33 cellular contexts compared by ENCODE assay signal in the genomic region with DNA sequence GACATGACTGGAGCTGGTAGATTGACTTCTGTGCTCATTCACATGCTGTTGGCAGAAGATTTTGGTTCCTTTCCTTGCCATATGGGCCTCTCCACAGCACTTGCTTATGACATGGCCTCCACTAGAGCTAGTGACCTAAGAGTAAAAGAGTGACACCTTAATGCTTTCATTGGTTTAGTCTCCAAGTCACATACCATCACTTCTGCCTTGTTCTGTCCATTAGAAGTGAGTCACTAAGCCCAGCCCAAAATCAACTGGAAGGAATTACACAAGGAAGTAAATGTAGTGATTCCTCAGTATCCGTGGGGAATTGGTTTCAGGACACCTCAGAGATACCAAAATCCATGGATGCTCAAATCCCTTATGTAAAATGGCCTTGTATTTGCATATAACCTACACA.
A peak's percentile ranks its signal among the peaks of the same experiment; 100 is the strongest.
DNase-seq lines count a peak whose midpoint lies in the region; ATAC-seq, FAIRE-seq and TF ChIP-seq lines count a peak whose summit lies in the region.
"Had no signal": no experiment of that assay in that cellular context is flagged by ENCODE, and none has a peak within 500 bp of the region (broad histone marks: within the 10 kb centered on the region; RNA-seq: fewer than 3 reads in every experiment).

No MANE protein-coding gene starts in this region.

- no peaks in the 10 kb centered on the region for H3K27me3 Mint-ChIP-seq in memory B cell
- H3K27me3 Mint-ChIP-seq: activated CD4-positive, alpha-beta T cell treated with anti-CD3 and anti-CD28 coated beads, Interleukin-2, amount 10 ng/mL, durations not matched to agents 24 days and 14 days had no signal

- H3K4me1 Mint-ChIP-seq in memory B cell: peaks cover 11% of the 10 kb centered on the region
- H3K4me1 Mint-ChIP-seq: activated CD4-positive, alpha-beta T cell treated with anti-CD3 and anti-CD28 coated beads, Interleukin-2, amount 10 ng/mL, durations not matched to agents 24 days and 14 days; CD14-positive monocyte; neural progenitor cell had no signal

- peak; percentile 28 for DNase-seq in EH (ENCODE audit: low read depth)
- peak; percentile 17 for DNase-seq in HT1080 (ENCODE audit: low read depth)
- peak; percentile 51 for DNase-seq in bronchial epithelial cell (ENCODE audit: low read depth)
- DNase-seq in memory B cell (ENCODE audit: low spot score in 2 of 2): no peak
- DNase-seq in right lobe of liver: no peak
- DNase-seq in iPS-NIHi7 (ENCODE audit: extremely low spot score): no peak
- DNase-seq in NCI-H226: no peak
- DNase-seq in esophagus squamous epithelium (lab: John Stamatoyannopoulos, UW): no peak
- DNase-seq: activated CD4-positive, alpha-beta T cell treated with anti-CD3 and anti-CD28 coated beads, Interleukin-2, amount 10 ng/mL, durations not matched to agents 24 days and 14 days; activated CD8-positive, alpha-beta memory T cell treated with anti-CD3 and anti-CD28 coated beads for 24 hours; activated gamma-delta T cell treated with Interleukin-2 at 50 U/mL for 16 hours; Caco-2; cerebellar nuclear complex; DND-41; glutamatergic neuron; left lung; NCI-H2107; NCI-H82; right cardiac atrium; spleen; stimulated activated CD4-positive, alpha-beta T cell treated with anti-CD3 and anti-CD28 coated beads, Interleukin-2, amount 100 ng/mL, for 24 hours; stimulated activated naive CD8-positive, alpha-beta T cell treated with anti-CD3 and anti-CD28 coated beads, Interleukin-15, Interleukin-2, amounts not matched to agents 100 U/mL and 50 U/mL, for 24 hours; T1000; WERI-Rb-1 had no signal

- no peaks in the 10 kb centered on the region for H3K9me3 Mint-ChIP-seq in memory B cell
- H3K9me3 Mint-ChIP-seq: activated CD4-positive, alpha-beta T cell treated with anti-CD3 and anti-CD28 coated beads, Interleukin-2, amount 10 ng/mL, durations not matched to agents 24 days and 14 days; CD14-positive monocyte; neural progenitor cell had no signal

- TF ChIP-seq CTCF in bronchial epithelial cell (IDR thresholded peaks at IDR 0.05; ENCODE audit: insufficient read depth, low read length, severe bottlenecking): no peak
- TF ChIP-seq CTCF in right lobe of liver (IDR thresholded peaks at IDR 0.05): no peak
- no peak for TF ChIP-seq CTCF in esophagus squamous epithelium (IDR thresholded peaks at IDR 0.05)

- no peak for TF ChIP-seq POLR2A in right lobe of liver (IDR thresholded peaks at IDR 0.05)
- no peak for TF ChIP-seq POLR2A in esophagus squamous epithelium (IDR thresholded peaks at IDR 0.05)

- intact Hi-C loops in right lobe of liver (cut with DNase I): no loop called here
- intact Hi-C loops in esophagus squamous epithelium (cut with DNase I): no loop called here

- H3K4me3 Mint-ChIP-seq in memory B cell: no peak overlapping the region
- H3K4me3 Mint-ChIP-seq: activated CD4-positive, alpha-beta T cell treated with anti-CD3 and anti-CD28 coated beads, Interleukin-2, amount 10 ng/mL, durations not matched to agents 24 days and 14 days; CD14-positive monocyte; neural progenitor cell had no signal

- H3K36me3 ChIP-seq in bronchial epithelial cell (ENCODE audit: control insufficient read depth, insufficient read depth, low read length) (no peaks in the 10 kb centered on the region), right lobe of liver (no peaks in the 10 kb centered on the region), esophagus squamous epithelium (peaks cover 0 to 30% (median 0%) of the 10 kb centered on the region in 3 donors)
- H3K36me3 ChIP-seq: neural progenitor cell, SJSA1 had no signal

- no peak overlapping the region for H3K27ac ChIP-seq in right lobe of liver
- no peak overlapping the region for H3K27ac ChIP-seq in esophagus squamous epithelium
- H3K27ac ChIP-seq: left lung, neural progenitor cell, parathyroid adenoma, RWPE1, SJSA1, spleen, WERI-Rb-1 had no signal

- H3K9me3 ChIP-seq in right lobe of liver (no peaks in the 10 kb centered on the region), esophagus squamous epithelium (no peaks in the 10 kb centered on the region)
- H3K9me3 ChIP-seq: Caco-2, left lung, SJSA1, spleen had no signal

- H3K27me3 ChIP-seq in bronchial epithelial cell (ENCODE audit: control insufficient read depth, insufficient read depth, low read length): no peaks in the 10 kb centered on the region
- H3K27me3 ChIP-seq in right lobe of liver: no peaks in the 10 kb centered on the region
- H3K27me3 ChIP-seq in esophagus squamous epithelium: no peaks in the 10 kb centered on the region
- H3K27me3 ChIP-seq: left lung, neural progenitor cell, SJSA1, spleen had no signal

- H3K36me3 Mint-ChIP-seq in memory B cell: peaks cover 18% of the 10 kb centered on the region

- H3K27ac Mint-ChIP-seq in memory B cell: peak overlapping the region; percentile 45
- H3K27ac Mint-ChIP-seq: activated CD4-positive, alpha-beta T cell treated with anti-CD3 and anti-CD28 coated beads, Interleukin-2, amount 10 ng/mL, durations not matched to agents 24 days and 14 days; neural progenitor cell had no signal

- FAIRE-seq in bronchial epithelial cell (lab: Jason Lieb, UNC): peak; percentile 58
- FAIRE-seq: endometrium, GM18507, GM19239, islet of Langerhans had no signal

- H3K4me1 ChIP-seq in right lobe of liver (no peaks in the 10 kb centered on the region), esophagus squamous epithelium (no peaks in the 10 kb centered on the region)
- H3K4me1 ChIP-seq: left lung, neural progenitor cell, parathyroid adenoma, SJSA1 had no signal

- ATAC-seq in memory B cell (ENCODE audit: low read depth) (no peak), right lobe of liver (no peak)
- ATAC-seq: left lung; right cardiac atrium; stimulated activated naive CD8-positive, alpha-beta T cell treated with anti-CD3 and anti-CD28 coated beads, Interleukin-15, Interleukin-2, amounts not matched to agents 100 U/mL and 50 U/mL, for 24 hours had no signal

- H3K4me3 ChIP-seq in bronchial epithelial cell (ENCODE audit: low read depth, low read length) (no peak overlapping the region), right lobe of liver (no peak overlapping the region), esophagus squamous epithelium (no peak overlapping the region)
- H3K4me3 ChIP-seq: left lung, neural progenitor cell, SJSA1, spleen had no signal

- WGBS in right lobe of liver (ENCODE audit: insufficient coverage, low coverage, low lambda C conversion rate, missing lambda C conversion rate): 100% methylated on average over 1 of the region's 1 CpG
- WGBS in esophagus squamous epithelium, 2 donors: 75 to 100% methylated on average over 1 of the region's 1 CpG

Comparison
In these comparisons a context has a peak if more than half of its experiments do, and no peak if none do; other contexts are left out.
1. DNase-seq: peak in EH (single experiment), HT1080 (single experiment) and bronchial epithelial cell (single experiment); none in memory B cell (0 of 2), right lobe of liver (0 of 3), iPS-NIHi7 (single experiment), NCI-H226 (single experiment) and esophagus squamous epithelium (single experiment).